24 cellular contexts compared by ENCODE assay signal in the genomic region with DNA sequence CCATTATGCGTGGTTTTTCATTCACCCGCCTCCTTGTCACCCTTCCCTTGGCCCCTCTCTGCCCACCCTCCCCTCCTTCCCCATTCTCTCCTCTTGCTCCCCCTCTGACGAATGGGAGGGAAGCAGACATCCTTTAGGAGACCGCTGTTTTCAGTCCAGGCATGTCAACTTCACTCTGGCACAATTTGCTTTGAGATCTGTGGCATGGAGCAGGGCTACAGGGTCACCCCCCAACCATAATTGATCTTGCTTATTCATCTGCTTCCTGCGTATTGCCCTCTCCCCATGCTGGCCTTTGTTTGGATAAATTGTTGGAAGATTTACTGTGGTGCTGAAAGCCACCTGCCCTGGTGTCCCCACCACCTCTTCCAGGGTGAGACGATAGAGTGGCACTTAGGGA.
"Had no signal": no experiment of that assay in that cellular context is flagged by ENCODE, and none has a peak within 500 bp of the region (broad histone marks: within the 10 kb centered on the region; RNA-seq: fewer than 3 reads in every experiment).

No MANE protein-coding gene starts in this region.

- H3K27me3 Mint-ChIP-seq: activated CD4-positive, alpha-beta T cell treated with anti-CD3 and anti-CD28 coated beads for 36 hours; activated CD8-positive, alpha-beta memory T cell treated with anti-CD3 and anti-CD28 coated beads, Interleukin-2, amount 10 ng/mL, durations not matched to agents 7 days and 5 days; activated naive CD4-positive, alpha-beta T cell treated with anti-CD3 and anti-CD28 coated beads, Interleukin-2, amount 50 U/mL, for 24 hours; effector memory CD8-positive, alpha-beta T cell had no signal

- ATAC-seq: activated CD4-positive, alpha-beta T cell treated with anti-CD3 and anti-CD28 coated beads for 36 hours; activated CD8-positive, alpha-beta memory T cell treated with anti-CD3 and anti-CD28 coated beads, Interleukin-2, amount 10 ng/mL, durations not matched to agents 7 days and 5 days; activated CD8-positive, alpha-beta T cell treated with anti-CD3 and anti-CD28 coated beads, Interleukin-2, amount 10 ng/mL, durations not matched to agents 7 days and 5 days; activated naive CD8-positive, alpha-beta T cell treated with anti-CD3 and anti-CD28 coated beads, Interleukin-2, amount 50 U/mL, for 24 hours; effector memory CD8-positive, alpha-beta T cell; foreskin keratinocyte; left cardiac atrium; right lobe of liver; stimulated activated naive CD8-positive, alpha-beta T cell treated with anti-CD3 and anti-CD28 coated beads, Interleukin-15, Interleukin-2, amounts not matched to agents 100 U/mL and 50 U/mL, for 24 hours had no signal

- H3K4me1 ChIP-seq: foreskin keratinocyte, right lobe of liver, upper lobe of left lung, vagina had no signal

- H3K27ac Mint-ChIP-seq: activated CD4-positive, alpha-beta T cell treated with anti-CD3 and anti-CD28 coated beads for 36 hours; activated CD8-positive, alpha-beta memory T cell treated with anti-CD3 and anti-CD28 coated beads, Interleukin-2, amount 10 ng/mL, durations not matched to agents 7 days and 5 days; activated CD8-positive, alpha-beta T cell treated with anti-CD3 and anti-CD28 coated beads, Interleukin-2, amount 10 ng/mL, durations not matched to agents 7 days and 5 days; activated naive CD4-positive, alpha-beta T cell treated with anti-CD3 and anti-CD28 coated beads, Interleukin-2, amount 50 U/mL, for 24 hours; activated naive CD8-positive, alpha-beta T cell treated with anti-CD3 and anti-CD28 coated beads, Interleukin-2, amount 50 U/mL, for 24 hours; activated T-helper 2 cell treated with anti-CD3 and anti-CD28 coated beads, Interferon-gamma antibody, Interleukin-2, Interleukin-4, amounts not matched to agents 10 μg/mL and 5 μg/mL and 100 μg/mL, durations not matched to agents 14 hours and 24 hours and 36 hours; effector memory CD8-positive, alpha-beta T cell; mesothelial cell of epicardium; naive B cell; nephron progenitor cell; T-helper 2 cell treated with Interferon-gamma antibody and Interleukin-4, amounts not matched to agents 5 μg/mL and 100 μg/mL, for 36 hours had no signal

- H3K36me3 Mint-ChIP-seq: activated CD8-positive, alpha-beta memory T cell treated with anti-CD3 and anti-CD28 coated beads, Interleukin-2, amount 10 ng/mL, durations not matched to agents 7 days and 5 days; activated naive CD4-positive, alpha-beta T cell treated with anti-CD3 and anti-CD28 coated beads, Interleukin-2, amount 50 U/mL, for 24 hours; mesothelial cell of epicardium; naive B cell had no signal

- DNase-seq: activated CD4-positive, alpha-beta T cell treated with anti-CD3 and anti-CD28 coated beads for 36 hours; activated CD4-positive, CD25-positive, alpha-beta regulatory T cell; activated CD8-positive, alpha-beta memory T cell treated with anti-CD3 and anti-CD28 coated beads, Interleukin-2, amount 10 ng/mL, durations not matched to agents 7 days and 5 days; activated CD8-positive, alpha-beta T cell treated with anti-CD3 and anti-CD28 coated beads, Interleukin-2, amount 10 ng/mL, durations not matched to agents 7 days and 5 days; activated naive CD8-positive, alpha-beta T cell treated with anti-CD3 and anti-CD28 coated beads, Interleukin-2, amount 50 U/mL, for 24 hours; activated T-cell treated with anti-CD3 and anti-CD28 coated beads, Interleukin-2, amount 50 U/mL, for 48 hours; amygdala; caudate nucleus; cortex of kidney; effector memory CD8-positive, alpha-beta T cell; foreskin keratinocyte; left cardiac atrium; naive B cell; nephron progenitor cell; right lobe of liver; stimulated activated CD4-positive, alpha-beta T cell treated with anti-CD3 and anti-CD28 coated beads, Interleukin-4, amount 100 ng/mL, for 1 hour; stimulated activated naive CD8-positive, alpha-beta T cell treated with anti-CD3 and anti-CD28 coated beads, Interleukin-15, Interleukin-2, amounts not matched to agents 100 U/mL and 50 U/mL, for 24 hours; T-helper 1 cell; upper lobe of left lung had no signal

- H3K9me3 ChIP-seq: right lobe of liver, upper lobe of left lung, vagina had no signal

- H3K4me3 Mint-ChIP-seq: activated CD4-positive, alpha-beta T cell treated with anti-CD3 and anti-CD28 coated beads for 36 hours; activated CD8-positive, alpha-beta memory T cell treated with anti-CD3 and anti-CD28 coated beads, Interleukin-2, amount 10 ng/mL, durations not matched to agents 7 days and 5 days; activated CD8-positive, alpha-beta T cell treated with anti-CD3 and anti-CD28 coated beads, Interleukin-2, amount 10 ng/mL, durations not matched to agents 7 days and 5 days; activated naive CD4-positive, alpha-beta T cell treated with anti-CD3 and anti-CD28 coated beads, Interleukin-2, amount 50 U/mL, for 24 hours; activated naive CD8-positive, alpha-beta T cell treated with anti-CD3 and anti-CD28 coated beads, Interleukin-2, amount 50 U/mL, for 24 hours; effector memory CD8-positive, alpha-beta T cell; mesothelial cell of epicardium; nephron progenitor cell; T-helper 2 cell treated with Interferon-gamma antibody and Interleukin-4, amounts not matched to agents 5 μg/mL and 100 μg/mL, for 36 hours had no signal

- H3K27ac ChIP-seq: foreskin keratinocyte, right lobe of liver, upper lobe of left lung, vagina had no signal

- H3K27me3 ChIP-seq: right lobe of liver, upper lobe of left lung, vagina had no signal

- H3K9me3 Mint-ChIP-seq: activated naive CD4-positive, alpha-beta T cell treated with anti-CD3 and anti-CD28 coated beads, Interleukin-2, amount 50 U/mL, for 24 hours; activated naive CD8-positive, alpha-beta T cell treated with anti-CD3 and anti-CD28 coated beads, Interleukin-2, amount 50 U/mL, for 24 hours; activated T-helper 2 cell treated with anti-CD3 and anti-CD28 coated beads, Interferon-gamma antibody, Interleukin-2, Interleukin-4, amounts not matched to agents 10 μg/mL and 5 μg/mL and 100 μg/mL, durations not matched to agents 14 hours and 24 hours and 36 hours; effector memory CD8-positive, alpha-beta T cell; mesothelial cell of epicardium; T-helper 2 cell treated with Interferon-gamma antibody and Interleukin-4, amounts not matched to agents 5 μg/mL and 100 μg/mL, for 36 hours had no signal

- H3K4me3 ChIP-seq: right lobe of liver, upper lobe of left lung, vagina had no signal

- H3K36me3 ChIP-seq: right lobe of liver, upper lobe of left lung, vagina had no signal

- H3K4me1 Mint-ChIP-seq: activated CD4-positive, alpha-beta T cell treated with anti-CD3 and anti-CD28 coated beads for 36 hours; activated CD8-positive, alpha-beta memory T cell treated with anti-CD3 and anti-CD28 coated beads, Interleukin-2, amount 10 ng/mL, durations not matched to agents 7 days and 5 days; activated naive CD4-positive, alpha-beta T cell treated with anti-CD3 and anti-CD28 coated beads, Interleukin-2, amount 50 U/mL, for 24 hours; activated naive CD8-positive, alpha-beta T cell treated with anti-CD3 and anti-CD28 coated beads, Interleukin-2, amount 50 U/mL, for 24 hours; naive B cell had no signal
